Comparison of ENCODE assay signal across 38 cellular contexts in the genomic region with DNA sequence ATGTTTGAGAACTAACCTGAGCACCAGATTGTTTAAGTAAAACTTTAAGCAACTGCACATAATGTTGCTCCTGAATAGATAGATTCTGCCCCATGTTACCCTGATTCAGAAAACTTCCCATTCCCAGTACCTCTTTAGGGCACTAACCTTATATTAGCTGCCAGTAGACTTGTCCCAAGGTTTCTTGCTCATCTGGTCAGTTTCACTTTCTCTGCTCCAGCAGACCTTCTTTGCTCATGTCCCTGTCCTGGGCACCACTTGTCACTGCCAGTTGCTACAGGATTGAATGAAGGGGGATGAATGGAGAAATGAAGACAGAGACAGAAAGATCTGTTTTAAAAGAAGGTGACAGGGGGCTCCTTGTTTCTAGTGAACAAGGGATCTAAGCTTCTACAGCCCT.
"Had no signal": no experiment of that assay in that cellular context is flagged by ENCODE, and none has a peak within 500 bp of the region (broad histone marks: within the 10 kb centered on the region; RNA-seq: fewer than 3 reads in every experiment).

No MANE protein-coding gene starts in this region.

- FAIRE-seq: bronchial epithelial cell, RCC 7860 had no signal

- ATAC-seq: activated CD8-positive, alpha-beta memory T cell treated with anti-CD3 and anti-CD28 coated beads, Interleukin-2, amount 10 ng/mL, durations not matched to agents 7 days and 5 days; activated naive CD8-positive, alpha-beta T cell treated with anti-CD3 and anti-CD28 coated beads, Interleukin-2, amount 50 U/mL, for 24 hours; Right ventricle myocardium inferior; SK-N-SH treated with all-trans-retinoic acid at 6 μM for 48 hours had no signal

- H3K36me3 ChIP-seq: MG63, WERI-Rb-1 had no signal

- H3K4me1 Mint-ChIP-seq: activated CD4-positive, alpha-beta memory T cell treated with anti-CD3 and anti-CD28 coated beads, Interleukin-2, amount 10 ng/mL, durations not matched to agents 7 days and 5 days; activated CD8-positive, alpha-beta memory T cell treated with anti-CD3 and anti-CD28 coated beads, Interleukin-2, amount 10 ng/mL, durations not matched to agents 7 days and 5 days; activated naive CD4-positive, alpha-beta T cell treated with anti-CD3 and anti-CD28 coated beads, Interleukin-2, amount 10 ng/mL, durations not matched to agents 7 days and 5 days; activated naive CD8-positive, alpha-beta T cell treated with anti-CD3 and anti-CD28 coated beads, Interleukin-2, amount 50 U/mL, for 24 hours; brain had no signal

- DNase-seq: activated CD4-positive, alpha-beta memory T cell treated with anti-CD3 and anti-CD28 coated beads, Interleukin-2, amount 10 ng/mL, durations not matched to agents 7 days and 5 days; activated CD4-positive, alpha-beta T cell treated with anti-CD3 and anti-CD28 coated beads for 1 hour; activated CD4-positive, alpha-beta T cell treated with anti-CD3 and anti-CD28 coated beads for 48 hours; activated CD4-positive, CD25-positive, alpha-beta regulatory T cell; activated CD8-positive, alpha-beta memory T cell treated with anti-CD3 and anti-CD28 coated beads for 24 hours; activated CD8-positive, alpha-beta memory T cell treated with anti-CD3 and anti-CD28 coated beads, Interleukin-2, amount 10 ng/mL, durations not matched to agents 7 days and 5 days; activated CD8-positive, alpha-beta memory T cell treated with anti-CD3 and anti-CD28 coated beads, Interleukin-2, amount 50 U/mL, for 48 hours; activated effector memory CD4-positive, alpha-beta T cell treated with Interleukin-2 at 50 U/mL for 16 hours; activated naive CD4-positive, alpha-beta T cell treated with anti-CD3 and anti-CD28 coated beads, Interleukin-2, amount 10 ng/mL, durations not matched to agents 7 days and 5 days; activated naive CD8-positive, alpha-beta T cell treated with anti-CD3 and anti-CD28 coated beads, Interleukin-2, amount 50 U/mL, for 24 hours; activated T-cell treated with anti-CD3 and anti-CD28 coated beads, Interleukin-2, amount 50 U/mL, for 48 hours; anterior cingulate cortex; caudate nucleus; Kasumi-1; MG63; NCI-H1048; NCI-H1105 treated with DMSO at 0.1 percent for 48 hours; NCI-H1436; NCI-H1694; NCI-H1930; NCI-H2081 treated with DMSO at 0.1 percent for 48 hours; NCI-H226; NCI-H446 treated with DMSO at 0.1 percent for 48 hours; NCI-H524; NCI-H69; PC-9; SIG-M5; T-helper 1 cell; T-helper 2 cell; T-helper 9 cell; WERI-Rb-1 had no signal

- H3K27me3 Mint-ChIP-seq: activated CD4-positive, alpha-beta memory T cell treated with anti-CD3 and anti-CD28 coated beads, Interleukin-2, amount 10 ng/mL, durations not matched to agents 7 days and 5 days; activated CD8-positive, alpha-beta memory T cell treated with anti-CD3 and anti-CD28 coated beads, Interleukin-2, amount 10 ng/mL, durations not matched to agents 7 days and 5 days; activated naive CD4-positive, alpha-beta T cell treated with anti-CD3 and anti-CD28 coated beads, Interleukin-2, amount 10 ng/mL, durations not matched to agents 7 days and 5 days; activated naive CD8-positive, alpha-beta T cell treated with anti-CD3 and anti-CD28 coated beads, Interleukin-2, amount 50 U/mL, for 24 hours; brain had no signal

- H3K9me3 Mint-ChIP-seq: activated CD4-positive, alpha-beta memory T cell treated with anti-CD3 and anti-CD28 coated beads, Interleukin-2, amount 10 ng/mL, durations not matched to agents 7 days and 5 days; activated naive CD8-positive, alpha-beta T cell treated with anti-CD3 and anti-CD28 coated beads, Interleukin-2, amount 50 U/mL, for 24 hours had no signal

- H3K27ac ChIP-seq: PC-9, RWPE1, WERI-Rb-1 had no signal

- H3K36me3 Mint-ChIP-seq: activated CD8-positive, alpha-beta memory T cell treated with anti-CD3 and anti-CD28 coated beads, Interleukin-2, amount 10 ng/mL, durations not matched to agents 7 days and 5 days; activated naive CD4-positive, alpha-beta T cell treated with anti-CD3 and anti-CD28 coated beads, Interleukin-2, amount 10 ng/mL, durations not matched to agents 7 days and 5 days; activated naive CD8-positive, alpha-beta T cell; brain had no signal

- H3K9me3 ChIP-seq: MG63 had no signal

- H3K4me3 Mint-ChIP-seq: activated CD4-positive, alpha-beta memory T cell treated with anti-CD3 and anti-CD28 coated beads, Interleukin-2, amount 10 ng/mL, durations not matched to agents 7 days and 5 days; activated CD8-positive, alpha-beta memory T cell treated with anti-CD3 and anti-CD28 coated beads, Interleukin-2, amount 10 ng/mL, durations not matched to agents 7 days and 5 days; activated naive CD4-positive, alpha-beta T cell treated with anti-CD3 and anti-CD28 coated beads, Interleukin-2, amount 10 ng/mL, durations not matched to agents 7 days and 5 days; activated naive CD8-positive, alpha-beta T cell; activated naive CD8-positive, alpha-beta T cell treated with anti-CD3 and anti-CD28 coated beads, Interleukin-2, amount 50 U/mL, for 24 hours had no signal

- H3K4me3 ChIP-seq: MG63, PC-9 had no signal

- H3K27ac Mint-ChIP-seq: activated CD4-positive, alpha-beta memory T cell treated with anti-CD3 and anti-CD28 coated beads, Interleukin-2, amount 10 ng/mL, durations not matched to agents 7 days and 5 days; activated CD8-positive, alpha-beta memory T cell treated with anti-CD3 and anti-CD28 coated beads, Interleukin-2, amount 10 ng/mL, durations not matched to agents 7 days and 5 days; activated naive CD4-positive, alpha-beta T cell treated with anti-CD3 and anti-CD28 coated beads, Interleukin-2, amount 10 ng/mL, durations not matched to agents 7 days and 5 days; activated naive CD8-positive, alpha-beta T cell; activated naive CD8-positive, alpha-beta T cell treated with anti-CD3 and anti-CD28 coated beads, Interleukin-2, amount 50 U/mL, for 24 hours; brain had no signal

- H3K4me2 ChIP-seq: PC-9 had no signal

- H3K27me3 ChIP-seq: MG63 had no signal
